8 cellular contexts compared by ENCODE assay signal in the genomic region with DNA sequence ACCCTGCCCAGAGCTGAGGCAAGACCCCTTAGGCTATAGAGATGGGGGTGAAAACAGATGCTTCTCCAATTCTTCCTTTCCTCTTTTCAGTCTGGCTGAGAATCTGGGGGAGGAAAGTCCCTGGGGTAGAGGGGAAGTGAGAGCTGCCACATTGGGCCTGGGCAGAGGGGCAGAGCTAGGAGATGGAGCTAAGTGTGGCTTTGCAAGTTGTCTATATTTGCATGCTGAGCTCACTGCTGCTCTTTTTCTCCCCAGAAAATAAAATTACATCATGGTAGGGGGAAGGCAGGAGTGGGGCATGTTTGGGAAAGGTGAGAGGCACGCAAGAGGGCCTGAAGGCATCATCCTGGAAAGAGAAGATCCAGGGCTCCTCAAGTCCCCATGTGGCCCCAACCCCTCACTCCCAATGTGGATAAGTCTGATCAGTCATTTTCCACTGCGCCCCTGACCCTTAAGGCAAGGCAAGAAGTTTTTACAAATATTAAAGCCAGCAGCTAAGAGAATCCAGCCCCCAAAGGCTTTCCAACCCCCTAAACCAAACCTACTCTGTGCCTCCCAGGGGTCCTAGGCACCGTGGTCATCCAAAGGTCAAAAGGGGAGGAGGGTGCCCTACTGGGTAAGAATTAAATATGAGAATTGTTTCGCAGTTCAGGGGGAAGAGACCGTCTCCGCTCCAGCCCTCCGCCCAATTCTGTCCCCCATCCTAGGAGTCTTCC. TPM values are rescaled to one million over a fixed set of nuclear protein-coding genes. Genes with fewer than 3 reads are reported as not detected.
DNase-seq lines count a peak whose midpoint lies in the region; ATAC-seq and TF ChIP-seq lines count a peak whose summit lies in the region.

No MANE protein-coding gene starts in this region.

- no peaks in the 10 kb centered on the region for H3K27me3 ChIP-seq in skeletal muscle tissue (ENCODE audit: control insufficient read depth in 3 of 3, insufficient read depth in 3 of 3, low read length in 3 of 3)

- DNase-seq in AG10803 (ENCODE audit: low read depth), result peak; percentile 37
- DNase-seq in SKM-1 (lab: John Stamatoyannopoulos, UW; ENCODE audit: unreplicated experiment), result peak; percentile 73
- no peak for DNase-seq in foreskin fibroblast
- no peak for DNase-seq in AG08396 (ENCODE audit: low spot score)

- peak overlapping the region; percentile 58 for H3K4me3 ChIP-seq in AG10803 (ENCODE audit: low read length)
- H3K4me3 ChIP-seq in foreskin fibroblast (ENCODE audit: low read depth in 1 of 2, low read length in 2 of 2), result peak overlapping the region; percentile 37 to 60
- peak overlapping the region; percentile 29 to 65 (median 45) for H3K4me3 ChIP-seq in skeletal muscle tissue (ENCODE audit: low read length in 3 of 3)

- H3K4me1 ChIP-seq in skeletal muscle tissue (ENCODE audit: control insufficient read depth in 3 of 3, insufficient read depth in 3 of 3, low read length in 3 of 3), result peaks cover 44 to 58% (median 56%) of the 10 kb centered on the region in 3 donors

- H3K9me3 ChIP-seq in skeletal muscle tissue (ENCODE audit: control insufficient read depth in 3 of 3, low read length in 3 of 3), result no peaks in the 10 kb centered on the region

- peaks cover 27 to 35% (median 31%) of the 10 kb centered on the region in 3 donors for H3K36me3 ChIP-seq in skeletal muscle tissue (ENCODE audit: control insufficient read depth in 3 of 3, insufficient read depth in 3 of 3, low read length in 3 of 3)

- H3K27ac ChIP-seq in skeletal muscle tissue (ENCODE audit: low read depth, low read length), result peak overlapping the region; percentile 64

- TF ChIP-seq CTCF in AG10803 (conservative IDR thresholded peaks at IDR 0.05; ENCODE audit: low read length) (no peak), foreskin fibroblast (IDR thresholded peaks at IDR 0.05; ENCODE audit: low read depth, low read length) (no peak)

- peak; percentile 73 for ATAC-seq in GM18867 (IDR thresholded peaks at IDR 0.05; ENCODE audit: unreplicated experiment)
- peak; percentile 50 for ATAC-seq in HG03039 (IDR thresholded peaks at IDR 0.05; ENCODE audit: unreplicated experiment)
- ATAC-seq in esophagus mucosa, result no peak

- H3K9ac ChIP-seq in skeletal muscle tissue (ENCODE audit: low read depth in 1 of 3, low read length in 3 of 3), result peak overlapping the region; percentile 40 to 57 (median 46)

RNA-seq across cellular contexts. Expression of a gene that starts 0.5 kb away (rescaled TPM):
- total RNA-seq in skeletal muscle tissue (26.1 TPM), esophagus mucosa (107 TPM)

RNA-seq across cellular contexts. Expression of a gene that starts 14.3 kb away (rescaled TPM):
- total RNA-seq in skeletal muscle tissue (616 TPM), esophagus mucosa (0.28 TPM)

RNA-seq across cellular contexts. Expression of a gene that starts 53.3 kb away (rescaled TPM):
- total RNA-seq in skeletal muscle tissue (under 0.01 TPM), esophagus mucosa (not detected)

RNA-seq across cellular contexts. Expression of a gene that starts 57.7 kb away (rescaled TPM):
- total RNA-seq in skeletal muscle tissue (63.2 TPM), esophagus mucosa (46.8 TPM)

Comparison
In these comparisons a context has a peak if more than half of its experiments do, and no peak if none do; other contexts are left out.
1. DNase-seq: peak in AG10803 (single experiment) and SKM-1 (single experiment); none in foreskin fibroblast (0 of 2) and AG08396 (single experiment).
2. RNA of a gene that starts 14.3 kb away (total RNA-seq): 616 TPM in skeletal muscle tissue (single experiment); 0.28 TPM in esophagus mucosa (single experiment); every median in the first group is over 100 times any median in the second.
3. Peak in every context shown above with its lines, with median percentiles within 50 percentile points of each other: H3K4me3 ChIP-seq.